ENCODE assay signal across 23 cellular contexts in genomic region chr11:90803366-90803765, GRCh38.
DNase-seq lines count a peak whose midpoint lies in the region; ATAC-seq and TF ChIP-seq lines count a peak whose summit lies in the region.
"Had no signal": no experiment of that assay in that cellular context is flagged by ENCODE, and none has a peak within 500 bp of the region (broad histone marks: within the 10 kb centered on the region; RNA-seq: fewer than 3 reads in every experiment).

No MANE protein-coding gene starts in this region.

- no peak overlapping the region for H4K5ac ChIP-seq in mesendoderm (ENCODE audit: low read length)

- H3K4me1 Mint-ChIP-seq in GM23338: peaks cover 21% of the 10 kb centered on the region; the same call in 2 of the 3 replicates
- no peaks in the 10 kb centered on the region for H3K4me1 Mint-ChIP-seq in stimulated activated naive CD8-positive, alpha-beta T cell treated with anti-CD3 and anti-CD28 coated beads, Interleukin-15, amount 100 ng/mL, for 72 hours
- H3K4me1 Mint-ChIP-seq: activated naive CD4-positive, alpha-beta T cell treated with anti-CD3 and anti-CD28 coated beads, Interleukin-2, amount 50 U/mL, for 24 hours; activated T-helper 17 cell treated with anti-CD3 and anti-CD28 coated beads, Interleukin-2, amount 50 U/mL, for 72 hours had no signal

- H3K27ac ChIP-seq in GM23338 (ENCODE audit: low read depth) (no peak overlapping the region), PC-9 (peak overlapping the region; percentile 38; the same call in 1 of the 2 replicates), mesendoderm (ENCODE audit: low read depth, low read length) (no peak overlapping the region)
- H3K27ac ChIP-seq: BLaER1, gastrocnemius medialis, SK-N-MC had no signal

- no peak overlapping the region for H3K23ac ChIP-seq in mesendoderm (ENCODE audit: low read length)

- no peaks in the 10 kb centered on the region for H3K36me3 Mint-ChIP-seq in GM23338 (ENCODE audit: low read depth)
- H3K36me3 Mint-ChIP-seq: activated naive CD4-positive, alpha-beta T cell treated with anti-CD3 and anti-CD28 coated beads, Interleukin-2, amount 50 U/mL, for 24 hours; natural killer cell treated with Interleukin-12 subunit alpha and Interleukin-12 subunit beta and Interleukin-15 and Interleukin-18, amount 100 ng/mL, for 72 hours had no signal

- no peaks in the 10 kb centered on the region for H3K27me3 Mint-ChIP-seq in GM23338 (ENCODE audit: insufficient read depth, low read depth, poor library complexity)
- no peaks in the 10 kb centered on the region for H3K27me3 Mint-ChIP-seq in stimulated activated naive CD8-positive, alpha-beta T cell treated with anti-CD3 and anti-CD28 coated beads, Interleukin-15, amount 100 ng/mL, for 72 hours
- H3K27me3 Mint-ChIP-seq: activated CD8-positive, alpha-beta T cell treated with anti-CD3 and anti-CD28 coated beads for 36 hours; activated naive CD4-positive, alpha-beta T cell treated with anti-CD3 and anti-CD28 coated beads, Interleukin-2, amount 50 U/mL, for 24 hours; activated T-helper 17 cell treated with anti-CD3 and anti-CD28 coated beads, Interleukin-2, amount 50 U/mL, for 72 hours; natural killer cell treated with Interleukin-12 subunit alpha and Interleukin-12 subunit beta and Interleukin-15 and Interleukin-18, amount 100 ng/mL, for 72 hours; stimulated activated naive CD8-positive, alpha-beta T cell treated with anti-CD3 and anti-CD28 coated beads, Interleukin-15, Interleukin-2, amounts not matched to agents 100 ng/mL and 50 ng/mL, for 24 hours had no signal

- no peaks in the 10 kb centered on the region for H3K79me1 ChIP-seq in mesendoderm (ENCODE audit: low read length)

- H3K36me3 ChIP-seq in GM23338 (ENCODE audit: insufficient read depth): no peaks in the 10 kb centered on the region
- no peaks in the 10 kb centered on the region for H3K36me3 ChIP-seq in PC-9 (ENCODE audit: low read depth)
- no peaks in the 10 kb centered on the region for H3K36me3 ChIP-seq in endocrine pancreas (ENCODE audit: control insufficient read depth, insufficient read depth, low read length)
- H3K36me3 ChIP-seq in mesendoderm (ENCODE audit: control insufficient read depth, insufficient read depth, low read length): no peaks in the 10 kb centered on the region
- H3K36me3 ChIP-seq: BLaER1, gastrocnemius medialis had no signal

- H3K9me2 ChIP-seq in GM23338 (ENCODE audit: insufficient read depth) (no peaks in the 10 kb centered on the region), PC-9 (ENCODE audit: insufficient read depth) (no peaks in the 10 kb centered on the region)

- no peak overlapping the region for H2BK15ac ChIP-seq in mesendoderm (replicated peaks; ENCODE audit: low read depth)

- TF ChIP-seq CTCF in GM23338 (conservative IDR thresholded peaks at IDR 0.05; ENCODE audit: low read depth in 2 of 2) (no peak), PC-9 (conservative IDR thresholded peaks at IDR 0.05) (no peak)

- H2BK120ac ChIP-seq in mesendoderm (ENCODE audit: low read depth, low read length): no peak overlapping the region

- no peak overlapping the region for H3K4me3 Mint-ChIP-seq in GM23338
- no peak overlapping the region for H3K4me3 Mint-ChIP-seq in stimulated activated naive CD8-positive, alpha-beta T cell treated with anti-CD3 and anti-CD28 coated beads, Interleukin-15, amount 100 ng/mL, for 72 hours
- H3K4me3 Mint-ChIP-seq: activated CD8-positive, alpha-beta T cell treated with anti-CD3 and anti-CD28 coated beads for 36 hours; activated naive CD4-positive, alpha-beta T cell treated with anti-CD3 and anti-CD28 coated beads, Interleukin-2, amount 50 U/mL, for 24 hours; activated T-helper 17 cell treated with anti-CD3 and anti-CD28 coated beads, Interleukin-2, amount 50 U/mL, for 72 hours; endodermal cell; natural killer cell treated with Interleukin-12 subunit alpha and Interleukin-12 subunit beta and Interleukin-15 and Interleukin-18, amount 100 ng/mL, for 72 hours; stimulated activated naive CD8-positive, alpha-beta T cell treated with anti-CD3 and anti-CD28 coated beads, Interleukin-15, Interleukin-2, amounts not matched to agents 100 ng/mL and 50 ng/mL, for 24 hours had no signal

- H4K20me1 ChIP-seq in GM23338 (replicated peaks; ENCODE audit: insufficient read depth) (no peaks in the 10 kb centered on the region), PC-9 (ENCODE audit: insufficient read depth) (no peaks in the 10 kb centered on the region)
- H4K20me1 ChIP-seq: BLaER1 had no signal

- no peak overlapping the region for H3K4ac ChIP-seq in mesendoderm (ENCODE audit: low read depth, low read length)

- no peak overlapping the region for H2AFZ ChIP-seq in GM23338
- no peak overlapping the region for H2AFZ ChIP-seq in PC-9

- H3K4me1 ChIP-seq in GM23338 (ENCODE audit: insufficient read depth) (peaks cover 4% of the 10 kb centered on the region; the same call in 1 of the 2 replicates), PC-9 (replicated peaks; ENCODE audit: insufficient read depth) (peaks cover 28% of the 10 kb centered on the region), endocrine pancreas (ENCODE audit: control insufficient read depth, insufficient read depth, low read length) (no peaks in the 10 kb centered on the region), mesendoderm (ENCODE audit: control insufficient read depth, low read depth, low read length) (peaks cover 2% of the 10 kb centered on the region)
- H3K4me1 ChIP-seq: BLaER1, gastrocnemius medialis had no signal

- H3K4me2 ChIP-seq in GM23338: no peak overlapping the region
- peak overlapping the region; percentile 38 for H3K4me2 ChIP-seq in PC-9
- H3K4me2 ChIP-seq in mesendoderm (ENCODE audit: low read length): no peak overlapping the region
- H3K4me2 ChIP-seq: BLaER1 had no signal

- no peaks in the 10 kb centered on the region for H3K9me3 Mint-ChIP-seq in GM23338
- peaks cover 0 to 5% of the 10 kb centered on the region in 2 donors for H3K9me3 Mint-ChIP-seq in stimulated activated naive CD8-positive, alpha-beta T cell treated with anti-CD3 and anti-CD28 coated beads, Interleukin-15, amount 100 ng/mL, for 72 hours
- H3K9me3 Mint-ChIP-seq: endodermal cell had no signal

- no peak overlapping the region for H3K56ac ChIP-seq in mesendoderm (ENCODE audit: low read length)

- H3K9me3 ChIP-seq in PC-9 (ENCODE audit: insufficient read depth, low read depth): peaks cover 3% of the 10 kb centered on the region; the same call in 1 of the 2 replicates
- no peaks in the 10 kb centered on the region for H3K9me3 ChIP-seq in endocrine pancreas (ENCODE audit: control insufficient read depth, low read length)
- H3K9me3 ChIP-seq: BLaER1, gastrocnemius medialis had no signal

- H3K27ac Mint-ChIP-seq in GM23338: peak overlapping the region; percentile 68; the same call in 1 of the 2 replicates
- no peak overlapping the region for H3K27ac Mint-ChIP-seq in stimulated activated naive CD8-positive, alpha-beta T cell treated with anti-CD3 and anti-CD28 coated beads, Interleukin-15, amount 100 ng/mL, for 72 hours
- H3K27ac Mint-ChIP-seq: activated CD8-positive, alpha-beta T cell treated with anti-CD3 and anti-CD28 coated beads for 36 hours; activated naive CD4-positive, alpha-beta T cell treated with anti-CD3 and anti-CD28 coated beads, Interleukin-2, amount 50 U/mL, for 24 hours; activated T-helper 17 cell treated with anti-CD3 and anti-CD28 coated beads, Interleukin-2, amount 50 U/mL, for 72 hours; endodermal cell; natural killer cell treated with Interleukin-12 subunit alpha and Interleukin-12 subunit beta and Interleukin-15 and Interleukin-18, amount 100 ng/mL, for 72 hours; stimulated activated naive CD8-positive, alpha-beta T cell treated with anti-CD3 and anti-CD28 coated beads, Interleukin-15, Interleukin-2, amounts not matched to agents 100 ng/mL and 50 ng/mL, for 24 hours had no signal

- H3K79me2 ChIP-seq in GM23338 (replicated peaks; ENCODE audit: insufficient read depth) (no peaks in the 10 kb centered on the region), PC-9 (ENCODE audit: low read depth) (no peaks in the 10 kb centered on the region), mesendoderm (ENCODE audit: control insufficient read depth, insufficient read depth, low read length) (no peaks in the 10 kb centered on the region)

- WGBS in mesendoderm (ENCODE audit: extremely low coverage, insufficient coverage, low lambda C conversion rate): no CpG with 5 or more reads among the region's 3 CpGs

- POLR2A ChIA-PET in PC-9 (lab: Charles Lee; ENCODE audit: unreplicated experiment): interaction anchor here (0.5 to 0.7 kb wide), 3 partner anchors 13 to 1554 kb away, joined by 3 to 32 read pairs (median 3); no protein-coding TSS in a partner anchor

- CTCF ChIA-PET in PC-9 (lab: Charles Lee): no interaction called here

- H3F3A ChIP-seq in GM23338 (replicated peaks; ENCODE audit: low read depth): no peaks in the 10 kb centered on the region
- H3F3A ChIP-seq in PC-9 (ENCODE audit: insufficient read depth, low read depth): no peaks in the 10 kb centered on the region

- BruUV-seq in PC-9 (replicated peaks; lab: Mats Ljungman, UMichigan): no TSS peak

- H2BK5ac ChIP-seq in mesendoderm (ENCODE audit: low read length): no peak overlapping the region

- no peak for ATAC-seq in GM23338
- ATAC-seq in stimulated activated naive CD8-positive, alpha-beta T cell treated with anti-CD3 and anti-CD28 coated beads, Interleukin-15, amount 100 ng/mL, for 72 hours: no peak
- ATAC-seq: activated CD8-positive, alpha-beta T cell treated with anti-CD3 and anti-CD28 coated beads for 36 hours; activated T-helper 17 cell treated with anti-CD3 and anti-CD28 coated beads, Interleukin-2, amount 50 U/mL, for 72 hours; gastrocnemius medialis; natural killer cell treated with Interleukin-12 subunit alpha and Interleukin-12 subunit beta and Interleukin-15 and Interleukin-18, amount 100 ng/mL, for 72 hours had no signal

- DNase-seq in GM23338 (ENCODE audit: low spot score): peak; percentile 37
- DNase-seq in PC-9: peak; percentile 23 to 76
- DNase-seq in mesendoderm: peak; percentile 34
- no peak for DNase-seq in NOMO-1 treated with DMSO at 0.1 percent for 48 hours (lab: John Stamatoyannopoulos, UW; ENCODE audit: unreplicated experiment)
- no peak for DNase-seq in stimulated activated naive CD8-positive, alpha-beta T cell treated with anti-CD3 and anti-CD28 coated beads, Interleukin-15, amount 100 ng/mL, for 72 hours
- no peak for DNase-seq in NCI-H1694 treated with DMSO at 0.1 percent for 48 hours (lab: John Stamatoyannopoulos, UW)
- DNase-seq: activated CD4-positive, alpha-beta T cell treated with anti-CD3 and anti-CD28 coated beads for 1 hour; activated CD8-positive, alpha-beta T cell treated with anti-CD3 and anti-CD28 coated beads for 36 hours; cortex of kidney; endodermal cell; gastrocnemius medialis; hypothalamus; NCI-H1048; NCI-H1694; NCI-H526 treated with DMSO at 0.1 percent for 48 hours; small intestine had no signal

- H3K27me3 ChIP-seq in GM23338 (ENCODE audit: insufficient read depth) (no peaks in the 10 kb centered on the region), PC-9 (ENCODE audit: insufficient read depth, low read depth) (no peaks in the 10 kb centered on the region), endocrine pancreas (ENCODE audit: control insufficient read depth, insufficient read depth, low read length) (no peaks in the 10 kb centered on the region), mesendoderm (ENCODE audit: insufficient read depth, low read length, poor library complexity) (no peaks in the 10 kb centered on the region)
- H3K27me3 ChIP-seq: BLaER1, gastrocnemius medialis had no signal

- H3K4me3 ChIP-seq in GM23338 (no peak overlapping the region), PC-9 (no peak overlapping the region), endocrine pancreas (ENCODE audit: control insufficient read depth, insufficient read depth, low read length) (peak overlapping the region; percentile 4), mesendoderm (ENCODE audit: low read length) (no peak overlapping the region)
- H3K4me3 ChIP-seq: BLaER1, gastrocnemius medialis, SK-N-MC had no signal

- H3K18ac ChIP-seq in mesendoderm (ENCODE audit: low read length): no peak overlapping the region

- intact Hi-C loops in PC-9 (cut with micrococcal nuclease; ENCODE audit: unreplicated experiment): loop anchor here (10.0 kb wide), 1 partner anchor 301 kb away; no protein-coding TSS in a partner anchor

- H3K9ac ChIP-seq in endocrine pancreas (ENCODE audit: control insufficient read depth, insufficient read depth, low read length) (no peak overlapping the region), mesendoderm (ENCODE audit: low read length) (no peak overlapping the region)
- H3K9ac ChIP-seq: BLaER1 had no signal

- no peak overlapping the region for H4K8ac ChIP-seq in mesendoderm (ENCODE audit: low read depth, low read length)

- H2AK5ac ChIP-seq in mesendoderm (ENCODE audit: low read length): no peak overlapping the region

Comparison
In these comparisons a context has a peak if more than half of its experiments do, and no peak if none do; other contexts are left out.
1. DNase-seq: peak in GM23338 (single experiment), PC-9 (2 of 2) and mesendoderm (single experiment); none in NOMO-1 treated with DMSO at 0.1 percent for 48 hours (single experiment), stimulated activated naive CD8-positive, alpha-beta T cell treated with anti-CD3 and anti-CD28 coated beads, Interleukin-15, amount 100 ng/mL, for 72 hours (0 of 2) and NCI-H1694 treated with DMSO at 0.1 percent for 48 hours (single experiment).